ENCODE assay signal across 7 cellular contexts in the genomic region with DNA sequence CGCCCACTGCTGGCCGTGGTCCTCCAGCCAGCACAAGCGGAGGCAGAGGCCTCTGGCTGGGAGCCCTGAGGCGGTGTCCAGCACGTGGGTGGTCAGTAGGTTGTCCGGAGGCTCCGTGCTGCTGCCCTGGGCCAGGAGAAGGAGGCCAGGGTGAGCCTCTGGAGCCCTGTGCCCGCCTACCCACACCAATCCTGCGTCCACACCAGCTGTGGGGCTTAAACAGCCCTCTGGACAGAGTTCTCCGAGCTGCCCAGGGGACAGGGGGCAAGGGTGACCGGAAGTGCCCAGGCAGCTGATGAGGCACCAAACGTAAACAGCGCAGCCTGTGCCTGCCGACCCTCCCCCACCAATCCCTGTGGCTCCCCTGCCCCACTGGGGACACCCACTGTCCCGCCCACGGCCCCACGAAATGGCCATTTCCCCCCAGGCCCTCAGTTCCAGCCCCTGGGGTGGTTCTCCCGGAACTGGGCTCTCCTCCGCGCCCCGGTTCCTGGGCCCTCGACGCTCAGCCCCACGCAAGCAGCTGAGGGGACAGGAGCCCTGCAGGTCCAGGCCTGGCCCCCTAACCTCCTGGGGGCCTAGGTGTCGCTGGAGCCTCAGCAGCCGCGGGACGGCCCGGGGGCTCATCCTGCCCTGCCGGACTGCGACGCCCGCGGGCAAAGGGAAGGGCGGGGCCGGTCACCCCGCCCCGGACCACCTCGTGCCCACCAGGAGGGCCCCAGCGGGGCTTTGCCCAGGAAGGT. TPM values are rescaled to one million over a fixed set of nuclear protein-coding genes. Genes with fewer than 3 reads are reported as not detected.
DNase-seq lines count a peak whose midpoint lies in the region; ATAC-seq and TF ChIP-seq lines count a peak whose summit lies in the region.

No MANE protein-coding gene starts in this region.

- peaks cover 12% of the 10 kb centered on the region for H3K36me3 ChIP-seq in brain microvascular endothelial cell (replicated peaks)
- H3K36me3 ChIP-seq in spleen, result peaks cover 0 to 22% (median 7%) of the 10 kb centered on the region in 6 donors

- TF ChIP-seq CTCF in brain microvascular endothelial cell (IDR thresholded peaks at IDR 0.05; ENCODE audit: low read depth, low read length, missing control alignments), result peak; percentile 10
- TF ChIP-seq CTCF in spleen (IDR thresholded peaks at IDR 0.05 in 8 of 11, conservative IDR thresholded peaks at IDR 0.05 in 3 of 11), result no peak

- in situ Hi-C loops in brain microvascular endothelial cell (cut with HindIII; ENCODE audit: low pct_ligation_motif_present, low sequenced_read_pairs), result no loop called here

- peak overlapping the region; percentile 33 for H3K4me3 ChIP-seq in brain microvascular endothelial cell (ENCODE audit: low read depth, low read length)
- H3K4me3 ChIP-seq in spleen, result peak overlapping the region in 5 of 8 donors; percentile 22 to 61 (median 32)

- H3K27me3 ChIP-seq in brain microvascular endothelial cell (replicated peaks), result no peaks in the 10 kb centered on the region
- H3K27me3 ChIP-seq in spleen (replicated peaks in 1 of 7), result peaks cover 4 to 42% (median 17%) of the 10 kb centered on the region in 7 donors

- peaks cover 8 to 15% (median 11%) of the 10 kb centered on the region in 6 donors for H3K4me1 ChIP-seq in spleen

- no peak overlapping the region for H3K27ac ChIP-seq in brain microvascular endothelial cell
- H3K27ac ChIP-seq in spleen, result peak overlapping the region in 1 of 8 donors; percentile 17

- TF ChIP-seq POLR2A in spleen (IDR thresholded peaks at IDR 0.05), result no peak

- WGBS in spleen, 5 donors, result 3 to 7% (median 6%) methylated on average over 26 to 40 of the region's 40 CpGs

- no peaks in the 10 kb centered on the region for H3K9me3 ChIP-seq in spleen

- intact Hi-C loops in spleen (cut with DNase I; ENCODE audit: low total_unique reads), result no loop called here

- ATAC-seq in GM19035 (IDR thresholded peaks at IDR 0.05; ENCODE audit: unreplicated experiment), result no peak
- ATAC-seq in HG03460 (IDR thresholded peaks at IDR 0.05; ENCODE audit: unreplicated experiment), result no peak

- DNase-seq in HT-29 (ENCODE audit: low spot score) (peak; percentile 23), brain microvascular endothelial cell (no peak), islet precursor cell (peak; percentile 89), spleen (no peak), NCI-H1092 (lab: John Stamatoyannopoulos, UW) (no peak)

RNA-seq across cellular contexts. Expression of a gene that starts 27.9 kb away (rescaled TPM):
- total RNA-seq in HT-29 (2014; rRNA removed; shearing (Covaris generic)), result 15.8 and 19.9 TPM in 2 replicates
- 1 to 10 TPM in 6 of 7 donors, under 1 TPM in 1; 0.66 to 3.7 (median 1.8) TPM for total RNA-seq in spleen
- 1 to 10 TPM in 2 of 3 donors, under 1 TPM in 1; 0.87 to 1.9 (median 1.6) TPM for polyA plus RNA-seq in spleen

RNA-seq across cellular contexts. Expression of a gene that starts 30.0 kb away (rescaled TPM):
- total RNA-seq in HT-29 (2014; rRNA removed; shearing (Covaris generic)), result not detected in 2 replicates
- total RNA-seq in spleen, result not detected
- polyA plus RNA-seq in spleen, result not detected

Comparison
In these comparisons a context has a peak if more than half of its experiments do, and no peak if none do; other contexts are left out.
1. DNase-seq: peak in HT-29 (single experiment) and islet precursor cell (single experiment); none in brain microvascular endothelial cell (single experiment), spleen (single experiment) and NCI-H1092 (single experiment).